9 cellular contexts compared by ENCODE assay signal in the genomic region with DNA sequence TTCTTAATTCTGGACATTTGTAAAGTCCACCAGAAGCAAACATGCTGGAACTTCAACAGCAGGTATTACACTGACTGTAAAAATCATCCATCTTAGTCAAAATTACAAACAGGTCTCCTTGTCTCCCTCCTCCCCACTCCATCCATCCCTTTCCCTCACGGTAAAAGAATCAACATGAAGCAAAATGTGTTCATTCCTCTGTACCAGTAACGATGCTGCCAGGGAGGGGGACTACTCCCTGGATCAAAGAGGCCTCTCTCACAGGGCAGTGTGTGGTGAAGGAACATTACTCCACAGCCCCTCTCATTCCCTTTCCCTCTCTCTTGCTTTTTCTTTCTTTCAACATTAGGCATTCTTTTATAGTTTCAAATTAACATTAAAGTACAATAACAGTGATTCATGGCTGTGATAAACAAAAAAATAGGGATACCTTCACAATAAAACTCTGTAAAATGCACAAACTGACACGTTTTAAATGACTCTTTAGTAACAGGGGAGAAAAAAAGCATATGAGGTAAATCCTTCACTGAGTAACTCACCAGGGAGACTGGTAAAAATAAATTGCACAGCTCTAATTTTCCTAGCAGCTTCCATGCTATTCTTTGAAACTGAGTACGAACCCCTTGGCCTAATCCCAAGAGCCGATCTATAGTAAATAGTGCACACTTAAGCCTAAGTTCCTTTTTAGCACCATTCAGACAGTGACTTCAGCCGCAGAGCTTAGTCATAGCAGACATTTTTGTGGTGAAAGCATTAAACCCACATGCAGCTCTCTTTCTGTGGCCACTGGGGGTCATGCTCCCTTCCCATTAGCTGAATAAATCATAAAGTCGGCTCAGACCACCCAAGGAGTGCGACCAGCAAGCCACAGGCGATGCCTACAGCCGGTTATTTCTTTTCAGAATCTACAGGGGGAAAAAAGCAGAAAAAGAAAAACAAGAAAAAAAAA.
DNase-seq lines count a peak whose midpoint lies in the region; ATAC-seq and TF ChIP-seq lines count a peak whose summit lies in the region.
"Had no signal": no experiment of that assay in that cellular context is flagged by ENCODE, and none has a peak within 500 bp of the region (broad histone marks: within the 10 kb centered on the region; RNA-seq: fewer than 3 reads in every experiment).

No MANE protein-coding gene starts in this region.

- H3K4me2 ChIP-seq in GM23248 (ENCODE audit: unreplicated experiment), result no peak overlapping the region

- H3K4me1 ChIP-seq in GM23248 (ENCODE audit: insufficient read depth) (peaks cover 3% of the 10 kb centered on the region; the same call in 1 of the 2 replicates), HUES48 (ENCODE audit: control insufficient read depth, insufficient read depth, low read length) (peaks cover 46% of the 10 kb centered on the region)

- no peak overlapping the region for H2AFZ ChIP-seq in GM23248

- H3F3A ChIP-seq in GM23248 (ENCODE audit: insufficient read depth), result no peaks in the 10 kb centered on the region

- no peaks in the 10 kb centered on the region for H3K27me3 Mint-ChIP-seq in WTC11 (ENCODE audit: low read depth)

- CTCF ChIA-PET in WTC11 (lab: Charles Lee), result interaction anchor here (0.7 kb wide), 1 partner anchor 18 kb away, joined by 3 read pairs; no protein-coding TSS in a partner anchor

- no peaks in the 10 kb centered on the region for H4K20me1 ChIP-seq in GM23248 (ENCODE audit: insufficient read depth)

- H3K9me3 ChIP-seq in GM23248 (ENCODE audit: low read depth), result no peaks in the 10 kb centered on the region
- H3K9me3 ChIP-seq in HUES48 (ENCODE audit: control insufficient read depth, insufficient read depth, low read length), result no peaks in the 10 kb centered on the region

- TF ChIP-seq CTCF in WTC11 (IDR thresholded peaks at IDR 0.05), result no peak

- H3K36me3 Mint-ChIP-seq in WTC11, result no peaks in the 10 kb centered on the region

- in situ Hi-C loops in GM23248 (cut with MboI), result no loop called here

- H3K27ac Mint-ChIP-seq in WTC11, result peak overlapping the region; percentile 91
- H3K27ac Mint-ChIP-seq: B cell had no signal

- peaks cover 84% of the 10 kb centered on the region for H3K27me3 ChIP-seq in GM23248 (replicated peaks; ENCODE audit: insufficient read depth)
- no peaks in the 10 kb centered on the region for H3K27me3 ChIP-seq in HUES48 (ENCODE audit: control insufficient read depth, insufficient read depth, low read length)

- no peaks in the 10 kb centered on the region for H3K9me2 ChIP-seq in GM23248 (ENCODE audit: insufficient read depth)

- H3K9ac ChIP-seq in GM23248 (no peak overlapping the region), HUES48 (ENCODE audit: low read depth, low read length) (peak overlapping the region; percentile 20; the same call in 1 of the 2 replicates)

- peak overlapping the region; percentile 59 for H3K4me3 Mint-ChIP-seq in WTC11
- H3K4me3 Mint-ChIP-seq: B cell had no signal

- no peak overlapping the region for H3K4me3 ChIP-seq in GM23248
- peak overlapping the region; percentile 37; the same call in 1 of the 2 replicates for H3K4me3 ChIP-seq in HUES48 (ENCODE audit: low read depth, low read length)

- no peaks in the 10 kb centered on the region for H3K79me2 ChIP-seq in GM23248 (ENCODE audit: insufficient read depth)

- 24 to 28% methylated on average over 10 of the region's 10 CpGs for WGBS in GM23248 (ENCODE audit: low coverage in 1 of 2, low lambda C conversion rate in 2 of 2, missing lambda C conversion rate in 2 of 2), 2 experiments

- DNase-seq in NCI-H82 (lab: John Stamatoyannopoulos, UW) (peak; percentile 31), NCI-H82 treated with DMSO at 0.1 percent for 48 hours (lab: John Stamatoyannopoulos, UW; ENCODE audit: unreplicated experiment) (no peak), GM23248 (peak; percentile 78), WTC11 (ENCODE audit: low spot score) (peak; percentile 53), islet precursor cell (peak; percentile 96), cerebellar nuclear complex (lab: John Stamatoyannopoulos, UW) (no peak)
- no peak for DNase-seq in activated T-cell treated with anti-CD3 and anti-CD28 coated beads, Interleukin-2, amount 50 U/mL, for 1 hour

- no peaks in the 10 kb centered on the region for H3K36me3 ChIP-seq in GM23248 (ENCODE audit: low read depth)
- H3K36me3 ChIP-seq in HUES48 (ENCODE audit: control insufficient read depth, insufficient read depth, low read length), result no peaks in the 10 kb centered on the region

- peak; percentile 47 for ATAC-seq in WTC11

- H3K27ac ChIP-seq in GM23248 (no peak overlapping the region), HUES48 (ENCODE audit: low read depth, low read length) (peak overlapping the region; percentile 70)

- peaks cover 66% of the 10 kb centered on the region for H3K4me1 Mint-ChIP-seq in WTC11

- POLR2A ChIA-PET in WTC11 (lab: Charles Lee), result interaction anchor here (1.8 kb wide), 1 partner anchor 292 kb away, joined by 4 read pairs; no protein-coding TSS in a partner anchor

- no peaks in the 10 kb centered on the region for H3K9me3 Mint-ChIP-seq in WTC11

TF ChIP-seq in WTC11, 78 proteins besides CTCF, POLR2A, EP300 and RAD21 (continues in another document):
- no peak for TF ChIP-seq ZNF263 (CRISPR knock-in tag; IDR thresholded peaks at IDR 0.05; ENCODE audit: low read depth)
- no peak for TF ChIP-seq KAT7 (CRISPR knock-in tag; IDR thresholded peaks at IDR 0.05; ENCODE audit: borderline replicate concordance)
- TF ChIP-seq, protein P1, sequence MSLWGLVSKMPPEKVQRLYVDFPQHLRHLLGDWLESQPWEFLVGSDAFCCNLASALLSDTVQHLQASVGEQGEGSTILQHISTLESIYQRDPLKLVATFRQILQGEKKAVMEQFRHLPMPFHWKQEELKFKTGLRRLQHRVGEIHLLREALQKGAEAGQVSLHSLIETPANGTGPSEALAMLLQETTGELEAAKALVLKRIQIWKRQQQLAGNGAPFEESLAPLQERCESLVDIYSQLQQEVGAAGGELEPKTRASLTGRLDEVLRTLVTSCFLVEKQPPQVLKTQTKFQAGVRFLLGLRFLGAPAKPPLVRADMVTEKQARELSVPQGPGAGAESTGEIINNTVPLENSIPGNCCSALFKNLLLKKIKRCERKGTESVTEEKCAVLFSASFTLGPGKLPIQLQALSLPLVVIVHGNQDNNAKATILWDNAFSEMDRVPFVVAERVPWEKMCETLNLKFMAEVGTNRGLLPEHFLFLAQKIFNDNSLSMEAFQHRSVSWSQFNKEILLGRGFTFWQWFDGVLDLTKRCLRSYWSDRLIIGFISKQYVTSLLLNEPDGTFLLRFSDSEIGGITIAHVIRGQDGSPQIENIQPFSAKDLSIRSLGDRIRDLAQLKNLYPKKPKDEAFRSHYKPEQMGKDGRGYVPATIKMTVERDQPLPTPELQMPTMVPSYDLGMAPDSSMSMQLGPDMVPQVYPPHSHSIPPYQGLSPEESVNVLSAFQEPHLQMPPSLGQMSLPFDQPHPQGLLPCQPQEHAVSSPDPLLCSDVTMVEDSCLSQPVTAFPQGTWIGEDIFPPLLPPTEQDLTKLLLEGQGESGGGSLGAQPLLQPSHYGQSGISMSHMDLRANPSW (CRISPR knock-in tag; conservative IDR thresholded peaks at IDR 0.05; ENCODE audit: low read depth), result no peak
- TF ChIP-seq ELF4 (CRISPR knock-in tag; IDR thresholded peaks at IDR 0.05; ENCODE audit: low read depth), result no peak
- no peak for TF ChIP-seq HMGA2 (CRISPR knock-in tag; IDR thresholded peaks at IDR 0.05)
- no peak for TF ChIP-seq TP53 (CRISPR knock-in tag; IDR thresholded peaks at IDR 0.05)
- no peak for TF ChIP-seq ESRRA (CRISPR knock-in tag; IDR thresholded peaks at IDR 0.05; ENCODE audit: borderline replicate concordance)
- no peak for TF ChIP-seq GABPB1 (CRISPR knock-in tag; IDR thresholded peaks at IDR 0.05)
- TF ChIP-seq EMX1 (CRISPR knock-in tag; IDR thresholded peaks at IDR 0.05), result no peak
- no peak for TF ChIP-seq NFE2L1 (CRISPR knock-in tag; IDR thresholded peaks at IDR 0.05)
- TF ChIP-seq, protein P2, sequence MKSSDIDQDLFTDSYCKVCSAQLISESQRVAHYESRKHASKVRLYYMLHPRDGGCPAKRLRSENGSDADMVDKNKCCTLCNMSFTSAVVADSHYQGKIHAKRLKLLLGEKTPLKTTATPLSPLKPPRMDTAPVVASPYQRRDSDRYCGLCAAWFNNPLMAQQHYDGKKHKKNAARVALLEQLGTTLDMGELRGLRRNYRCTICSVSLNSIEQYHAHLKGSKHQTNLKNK (CRISPR knock-in tag; IDR thresholded peaks at IDR 0.05), result no peak
- TF ChIP-seq, protein P3, sequence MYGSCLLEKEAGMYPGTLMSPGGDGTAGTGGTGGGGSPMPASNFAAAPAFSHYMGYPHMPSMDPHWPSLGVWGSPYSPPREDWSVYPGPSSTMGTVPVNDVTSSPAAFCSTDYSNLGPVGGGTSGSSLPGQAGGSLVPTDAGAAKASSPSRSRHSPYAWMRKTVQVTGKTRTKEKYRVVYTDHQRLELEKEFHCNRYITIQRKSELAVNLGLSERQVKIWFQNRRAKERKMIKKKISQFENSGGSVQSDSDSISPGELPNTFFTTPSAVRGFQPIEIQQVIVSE (CRISPR knock-in tag; IDR thresholded peaks at IDR 0.05; ENCODE audit: borderline replicate concordance), result no peak
- TF ChIP-seq, protein P4, sequence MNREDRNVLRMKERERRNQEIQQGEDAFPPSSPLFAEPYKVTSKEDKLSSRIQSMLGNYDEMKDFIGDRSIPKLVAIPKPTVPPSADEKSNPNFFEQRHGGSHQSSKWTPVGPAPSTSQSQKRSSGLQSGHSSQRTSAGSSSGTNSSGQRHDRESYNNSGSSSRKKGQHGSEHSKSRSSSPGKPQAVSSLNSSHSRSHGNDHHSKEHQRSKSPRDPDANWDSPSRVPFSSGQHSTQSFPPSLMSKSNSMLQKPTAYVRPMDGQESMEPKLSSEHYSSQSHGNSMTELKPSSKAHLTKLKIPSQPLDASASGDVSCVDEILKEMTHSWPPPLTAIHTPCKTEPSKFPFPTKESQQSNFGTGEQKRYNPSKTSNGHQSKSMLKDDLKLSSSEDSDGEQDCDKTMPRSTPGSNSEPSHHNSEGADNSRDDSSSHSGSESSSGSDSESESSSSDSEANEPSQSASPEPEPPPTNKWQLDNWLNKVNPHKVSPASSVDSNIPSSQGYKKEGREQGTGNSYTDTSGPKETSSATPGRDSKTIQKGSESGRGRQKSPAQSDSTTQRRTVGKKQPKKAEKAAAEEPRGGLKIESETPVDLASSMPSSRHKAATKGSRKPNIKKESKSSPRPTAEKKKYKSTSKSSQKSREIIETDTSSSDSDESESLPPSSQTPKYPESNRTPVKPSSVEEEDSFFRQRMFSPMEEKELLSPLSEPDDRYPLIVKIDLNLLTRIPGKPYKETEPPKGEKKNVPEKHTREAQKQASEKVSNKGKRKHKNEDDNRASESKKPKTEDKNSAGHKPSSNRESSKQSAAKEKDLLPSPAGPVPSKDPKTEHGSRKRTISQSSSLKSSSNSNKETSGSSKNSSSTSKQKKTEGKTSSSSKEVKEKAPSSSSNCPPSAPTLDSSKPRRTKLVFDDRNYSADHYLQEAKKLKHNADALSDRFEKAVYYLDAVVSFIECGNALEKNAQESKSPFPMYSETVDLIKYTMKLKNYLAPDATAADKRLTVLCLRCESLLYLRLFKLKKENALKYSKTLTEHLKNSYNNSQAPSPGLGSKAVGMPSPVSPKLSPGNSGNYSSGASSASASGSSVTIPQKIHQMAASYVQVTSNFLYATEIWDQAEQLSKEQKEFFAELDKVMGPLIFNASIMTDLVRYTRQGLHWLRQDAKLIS (CRISPR knock-in tag; IDR thresholded peaks at IDR 0.05; ENCODE audit: borderline replicate concordance), result no peak

Comparison
In these comparisons a context has a peak if more than half of its experiments do, and no peak if none do; other contexts are left out.
1. DNase-seq: peak in NCI-H82 (single experiment), GM23248 (single experiment), WTC11 (single experiment) and islet precursor cell (single experiment); none in NCI-H82 treated with DMSO at 0.1 percent for 48 hours (single experiment), activated T-cell treated with anti-CD3 and anti-CD28 coated beads, Interleukin-2, amount 50 U/mL, for 1 hour (single experiment) and cerebellar nuclear complex (0 of 2).